Comparison of ENCODE assay signal across 16 cellular contexts in genomic region chr3:195213639-195214315, GRCh38. TPM values are rescaled to one million over a fixed set of nuclear protein-coding genes. Genes with fewer than 3 reads are reported as not detected.
DNase-seq lines count a peak whose midpoint lies in the region; ATAC-seq, FAIRE-seq and TF ChIP-seq lines count a peak whose summit lies in the region.
"Had no signal": no experiment of that assay in that cellular context is flagged by ENCODE, and none has a peak within 500 bp of the region (broad histone marks: within the 10 kb centered on the region; RNA-seq: fewer than 3 reads in every experiment).

No MANE protein-coding gene starts in this region.

- POLR2A ChIA-PET in HepG2 (lab: Yijun Ruan, JAX), result no interaction called here

- H3K9me3 Mint-ChIP-seq in osteocyte (ENCODE audit: unreplicated experiment), result no peaks in the 10 kb centered on the region
- H3K9me3 Mint-ChIP-seq: CD8-positive, alpha-beta memory T cell had no signal

- TF ChIP-seq POLR2A in HepG2 (IDR thresholded peaks at IDR 0.05; ENCODE audit: insufficient read depth in 1 of 2, low read depth in 2 of 2, low read length in 2 of 2), result no peak
- TF ChIP-seq POLR2A in right lobe of liver (IDR thresholded peaks at IDR 0.05), result no peak
- TF ChIP-seq POLR2A in esophagus muscularis mucosa (IDR thresholded peaks at IDR 0.05; ENCODE audit: low read depth), result no peak
- TF ChIP-seq POLR2A in transverse colon (IDR thresholded peaks at IDR 0.05), result no peak

- H3K36me3 ChIP-seq in HepG2 (replicated peaks in 1 of 2; ENCODE audit: control insufficient read depth in 1 of 2, insufficient read depth in 2 of 2, low read length in 2 of 2) (no peaks in the 10 kb centered on the region), right lobe of liver (no peaks in the 10 kb centered on the region), esophagus muscularis mucosa (no peaks in the 10 kb centered on the region), upper lobe of right lung (no peaks in the 10 kb centered on the region), transverse colon (no peaks in the 10 kb centered on the region)

- no peaks in the 10 kb centered on the region for H3K36me3 Mint-ChIP-seq in osteocyte (ENCODE audit: unreplicated experiment)

- ATAC-seq in HepG2 (peak; percentile 26; the same call in 2 of the 3 replicates), right lobe of liver (no peak), upper lobe of right lung (no peak), GM21447 (IDR thresholded peaks at IDR 0.05; ENCODE audit: unreplicated experiment) (no peak), GM18873 (IDR thresholded peaks at IDR 0.05; ENCODE audit: low FRiP score, unreplicated experiment) (no peak)
- ATAC-seq: HCT116 had no signal

- no peak for TF ChIP-seq EP300 in HepG2 (IDR thresholded peaks at IDR 0.05; ENCODE audit: low read depth in 2 of 2, low read length in 2 of 2)
- TF ChIP-seq EP300 in HepG2 (CRISPR knock-in tag; IDR thresholded peaks at IDR 0.05; ENCODE audit: borderline replicate concordance), result no peak
- TF ChIP-seq EP300 in esophagus muscularis mucosa (IDR thresholded peaks at IDR 0.05), result no peak
- TF ChIP-seq EP300 in transverse colon (IDR thresholded peaks at IDR 0.05; ENCODE audit: low read depth), result no peak

- H3K4me2 ChIP-seq in HepG2 (ENCODE audit: low read depth, low read length), result no peak overlapping the region
- H3K4me2 ChIP-seq: BLaER1 had no signal

- no peak for TF ChIP-seq RAD21 in HepG2 (CRISPR knock-in tag; IDR thresholded peaks at IDR 0.05)

- no peak overlapping the region for H2AFZ ChIP-seq in HepG2 (ENCODE audit: low read length)

- TF ChIP-seq CTCF in HepG2 (CRISPR knock-in tag; IDR thresholded peaks at IDR 0.05) (no peak), right lobe of liver (IDR thresholded peaks at IDR 0.05) (no peak), esophagus muscularis mucosa (IDR thresholded peaks at IDR 0.05) (no peak), osteocyte (IDR thresholded peaks at IDR 0.05) (no peak), upper lobe of right lung (IDR thresholded peaks at IDR 0.05) (no peak), transverse colon (IDR thresholded peaks at IDR 0.05) (no peak)

- DNase-seq in HepG2 (ENCODE audit: low spot score) (no peak), right lobe of liver (no peak), esophagus muscularis mucosa (ENCODE audit: extremely low spot score) (peak; percentile 34), osteocyte (ENCODE audit: extremely low spot score, unreplicated experiment) (peak; percentile 53), upper lobe of right lung (peak; percentile 9), transverse colon (no peak)
- DNase-seq: 8988T; AML-193; Caco-2; CD8-positive, alpha-beta memory T cell; DND-41; GOT3 had no signal

- no peaks in the 10 kb centered on the region for H3K27me3 Mint-ChIP-seq in osteocyte (ENCODE audit: unreplicated experiment)
- H3K27me3 Mint-ChIP-seq: CD8-positive, alpha-beta memory T cell had no signal

- in situ Hi-C loops in HepG2 (cut with HindIII; ENCODE audit: extremely low pct_ligation_motif_present, low pct_unique_long_range_greater_than_20kb) (no loop called here), transverse colon (cut with MboI; ENCODE audit: low pct_ligation_motif_present in 1 of 4, low pct_unique_long_range_greater_than_20kb in 1 of 4, low sequenced_read_pairs in 3 of 4) (no loop called here)

- no peaks in the 10 kb centered on the region for H3K27me3 ChIP-seq in HepG2 (ENCODE audit: control insufficient read depth in 1 of 2, insufficient read depth in 2 of 2, low read length in 2 of 2)
- H3K27me3 ChIP-seq in right lobe of liver, result no peaks in the 10 kb centered on the region
- no peaks in the 10 kb centered on the region for H3K27me3 ChIP-seq in esophagus muscularis mucosa
- H3K27me3 ChIP-seq in upper lobe of right lung, result no peaks in the 10 kb centered on the region
- no peaks in the 10 kb centered on the region for H3K27me3 ChIP-seq in transverse colon
- H3K27me3 ChIP-seq: BLaER1 had no signal

- H3K4me1 Mint-ChIP-seq in osteocyte (ENCODE audit: unreplicated experiment), result peaks cover 33% of the 10 kb centered on the region

- H4K20me1 ChIP-seq in HepG2 (ENCODE audit: insufficient read depth, low read length), result no peaks in the 10 kb centered on the region

- H3K79me2 ChIP-seq in HepG2 (ENCODE audit: insufficient read depth, low read length), result peaks cover 7% of the 10 kb centered on the region

- H3K4me3 Mint-ChIP-seq in osteocyte (ENCODE audit: unreplicated experiment), result no peak overlapping the region
- H3K4me3 Mint-ChIP-seq: CD8-positive, alpha-beta memory T cell had no signal

- 83% methylated on average over 9 of the region's 9 CpGs for WGBS in HepG2 (ENCODE audit: low lambda C conversion rate)
- 96% methylated on average over 5 of the region's 9 CpGs for WGBS in right lobe of liver (ENCODE audit: insufficient coverage, low coverage, low lambda C conversion rate, missing lambda C conversion rate)
- 90% methylated on average over 7 of the region's 9 CpGs for WGBS in esophagus muscularis mucosa
- WGBS in transverse colon (ENCODE audit: low coverage in 1 of 2), 2 donors, result 84% methylated on average over 9 of the region's 9 CpGs; no CpG with 5 or more reads in 1 of the 2 donors

- H3K9me3 ChIP-seq in HepG2 (ENCODE audit: low read length), result no peaks in the 10 kb centered on the region
- no peaks in the 10 kb centered on the region for H3K9me3 ChIP-seq in right lobe of liver
- H3K9me3 ChIP-seq in esophagus muscularis mucosa, result no peaks in the 10 kb centered on the region
- no peaks in the 10 kb centered on the region for H3K9me3 ChIP-seq in upper lobe of right lung
- no peaks in the 10 kb centered on the region for H3K9me3 ChIP-seq in transverse colon
- H3K9me3 ChIP-seq: Caco-2 had no signal

- H3K27ac ChIP-seq in HepG2 (ENCODE audit: extremely low read length, insufficient read depth, low read length) (no peak overlapping the region), right lobe of liver (no peak overlapping the region), esophagus muscularis mucosa (replicated peaks in 1 of 4) (no peak overlapping the region), upper lobe of right lung (no peak overlapping the region), transverse colon (no peak overlapping the region)
- H3K27ac ChIP-seq: BLaER1 had no signal

- H3K4me3 ChIP-seq in HepG2 (replicated peaks in 1 of 3; ENCODE audit: insufficient read depth in 1 of 3, low read depth in 2 of 3, low read length in 3 of 3) (no peak overlapping the region), right lobe of liver (no peak overlapping the region), esophagus muscularis mucosa (no peak overlapping the region), upper lobe of right lung (no peak overlapping the region), transverse colon (no peak overlapping the region)
- H3K4me3 ChIP-seq: BLaER1 had no signal

- intact Hi-C loops in HepG2 (cut with micrococcal nuclease; ENCODE audit: unreplicated experiment), result no loop called here
- intact Hi-C loops in right lobe of liver (cut with DNase I), result no loop called here
- intact Hi-C loops in esophagus muscularis mucosa (cut with DNase I), result no loop called here
- intact Hi-C loops in upper lobe of right lung (cut with DNase I), result no loop called here
- intact Hi-C loops in transverse colon (cut with DNase I; ENCODE audit: low total_unique reads), result no loop called here

- no peak overlapping the region for H3K9ac ChIP-seq in HepG2 (ENCODE audit: insufficient read depth, low read depth, low read length)
- H3K9ac ChIP-seq: BLaER1 had no signal

- CTCF ChIA-PET in HepG2 (lab: Yijun Ruan, JAX; ENCODE audit: low intra/inter-chr PET ratio, low total read pairs), result no interaction called here

- no TSS peak for BruUV-seq in HepG2 (replicated peaks; lab: Mats Ljungman, UMichigan)

- H3K4me1 ChIP-seq in HepG2 (ENCODE audit: insufficient read depth, low read length), result peaks cover 45% of the 10 kb centered on the region
- H3K4me1 ChIP-seq in right lobe of liver, result no peaks in the 10 kb centered on the region
- H3K4me1 ChIP-seq in esophagus muscularis mucosa, result peaks cover 20 to 33% (median 29%) of the 10 kb centered on the region in 4 donors
- H3K4me1 ChIP-seq in upper lobe of right lung, result peaks cover 18% of the 10 kb centered on the region
- peaks cover 8 to 22% (median 18%) of the 10 kb centered on the region in 4 donors for H3K4me1 ChIP-seq in transverse colon

- no peak overlapping the region for H3K27ac Mint-ChIP-seq in osteocyte (ENCODE audit: unreplicated experiment)
- H3K27ac Mint-ChIP-seq: CD8-positive, alpha-beta memory T cell had no signal

- FAIRE-seq in HepG2 (lab: Jason Lieb, UNC), result no peak

TF ChIP-seq in HepG2, 621 proteins besides CTCF, POLR2A, EP300 and RAD21:
- TF ChIP-seq MATR3 (CRISPR knock-in tag; IDR thresholded peaks at IDR 0.05) (no peak), LCORL (IDR thresholded peaks at IDR 0.05) (no peak), LCORL (CRISPR knock-in tag; IDR thresholded peaks at IDR 0.05) (0 out of 2 replicates have a peak, but pooled peaks have one; percentile 20)

RNA-seq across cellular contexts. Expression of gene XXYLT1, which starts 57.2 kb away (rescaled TPM):
- total RNA-seq in HepG2 (2016; rRNA removed; fragmentation: Illumina TruSeq; extraction: Trizol) (10.8 and 19.0 TPM in 2 replicates), right lobe of liver (1 to 10 TPM; 1.7 to 6.5 (median 2.1) TPM), esophagus muscularis mucosa (10 to 100 TPM in 3 of 4 donors, 1 to 10 TPM in 1; 8.8 to 18.5 (median 13.9) TPM), osteocyte (35.1 and 35.8 TPM in 2 replicates), upper lobe of right lung (9.8 TPM), transverse colon (1 to 10 TPM; 3.0 to 10.0 (median 5.9) TPM)
- 4.3 and 4.5 TPM in 2 replicates for total RNA-seq in HepG2 (2016; cell fraction: cytosol; rRNA removed; fragmentation: Illumina TruSeq; extraction: Trizol; ENCODE audit: low read depth)
- total RNA-seq in HepG2 (2016; cell fraction: insoluble cytoplasmic fraction; rRNA removed; fragmentation: Illumina TruSeq; extraction: Trizol), result 10.4 and 20.3 TPM in 2 replicates
- 12.8 and 12.9 TPM in 2 replicates for total RNA-seq in HepG2 (2016; cell fraction: membrane; rRNA removed; fragmentation: Illumina TruSeq; extraction: Trizol)
- total RNA-seq in HepG2 (2016; cell fraction: nucleus; rRNA removed; fragmentation: Illumina TruSeq; extraction: Trizol), result 16.1 and 20.9 TPM in 2 replicates
- 17.3 and 17.7 TPM in 2 replicates for polyA plus RNA-seq in HepG2 (2011; rRNA removed)
- polyA plus RNA-seq in HepG2 (2011; cell fraction: cytosol; rRNA removed), result 15.9 and 19.5 TPM in 2 replicates
- polyA plus RNA-seq in HepG2 (2011; cell fraction: nucleus; rRNA removed), result 18.3 and 18.9 TPM in 2 replicates
- 10.5 and 13.0 TPM in 2 replicates for polyA plus RNA-seq in HepG2 (2012)
- polyA plus RNA-seq in HepG2 (2016; cell fraction: cytosol; fragmentation: Illumina TruSeq; extraction: Trizol; ENCODE audit: low read depth), result 4.4 and 5.4 TPM in 2 replicates
- 14.3 TPM in 2 replicates for polyA plus RNA-seq in HepG2 (2016; cell fraction: insoluble cytoplasmic fraction; fragmentation: Illumina TruSeq; extraction: Trizol; ENCODE audit: low read depth)
- 11.9 and 12.4 TPM in 2 replicates for polyA plus RNA-seq in HepG2 (2016; cell fraction: membrane; fragmentation: Illumina TruSeq; extraction: Trizol; ENCODE audit: low read depth)
- polyA plus RNA-seq in HepG2 (2016; cell fraction: nucleus; fragmentation: Illumina TruSeq; extraction: Trizol; ENCODE audit: insufficient read depth, low read depth), result 33.9 and 35.1 TPM in 2 replicates
- 33.1 and 37.8 TPM in 2 replicates for polyA minus RNA-seq in HepG2 (2011; rRNA and poly(A)+ RNA removed; ENCODE audit: low replicate concordance)
- 15.1 and 17.0 TPM in 2 replicates for polyA minus RNA-seq in HepG2 (2011; cell fraction: cytosol; rRNA and poly(A)+ RNA removed)
- 11.8 and 13.2 TPM in 2 replicates for polyA minus RNA-seq in HepG2 (2011; cell fraction: nucleus; rRNA and poly(A)+ RNA removed)

Comparison
In these comparisons a context has a peak if more than half of its experiments do, and no peak if none do; other contexts are left out.
1. DNase-seq: peak in esophagus muscularis mucosa (single experiment), osteocyte (single experiment) and upper lobe of right lung (single experiment); none in HepG2 (single experiment), right lobe of liver (0 of 3) and transverse colon (single experiment).